16 cellular contexts compared by ENCODE assay signal in genomic region chr3:113890256-113890900, GRCh38. TPM values are rescaled to one million over a fixed set of nuclear protein-coding genes. Genes with fewer than 3 reads are reported as not detected.
DNase-seq lines count a peak whose midpoint lies in the region; ATAC-seq, FAIRE-seq and TF ChIP-seq lines count a peak whose summit lies in the region.
"Had no signal": no experiment of that assay in that cellular context is flagged by ENCODE, and none has a peak within 500 bp of the region (broad histone marks: within the 10 kb centered on the region; RNA-seq: fewer than 3 reads in every experiment).

No MANE protein-coding gene starts in this region.

- H3K4me1 Mint-ChIP-seq in Calu3 (ENCODE audit: low read depth, unreplicated experiment) = no peaks in the 10 kb centered on the region
- no peaks in the 10 kb centered on the region for H3K4me1 Mint-ChIP-seq in endothelial cell (ENCODE audit: unreplicated experiment)
- H3K4me1 Mint-ChIP-seq: stimulated activated naive B cell treated with anti-CD40 and anti-IgM and Interleukin-4, amounts not matched to agents 10 μg/mL and 1 μg/mL and 100 μg/mL, for 72 hours had no signal

- H3K79me2 ChIP-seq in K562 (ENCODE audit: control insufficient read depth, insufficient read depth, low read length) = no peaks in the 10 kb centered on the region

- H3K4me3 Mint-ChIP-seq in Calu3 (ENCODE audit: low read depth, unreplicated experiment) (no peak overlapping the region), endothelial cell (ENCODE audit: unreplicated experiment) (no peak overlapping the region)
- H3K4me3 Mint-ChIP-seq: stimulated activated naive B cell treated with anti-CD40 and anti-IgM and Interleukin-4, amounts not matched to agents 10 μg/mL and 1 μg/mL and 100 μg/mL, for 72 hours had no signal

- 0% methylated on average over 6 of the region's 8 CpGs for WGBS in K562 (ENCODE audit: insufficient coverage, low coverage, missing lambda C conversion rate)

- BruUV-seq in Calu3 (replicated peaks; lab: Mats Ljungman, UMichigan) = no TSS peak
- no TSS peak for BruUV-seq in K562 (replicated peaks; lab: Mats Ljungman, UMichigan)

- no peak for FAIRE-seq in K562 (lab: Jason Lieb, UNC)
- FAIRE-seq: GM18507 had no signal

- TF ChIP-seq POLR2A in K562 (conservative IDR thresholded peaks at IDR 0.05) = no peak

- H3K4me1 ChIP-seq in K562 (replicated peaks in 1 of 2; ENCODE audit: control insufficient read depth in 2 of 2, insufficient read depth in 2 of 2, low read length in 2 of 2) (no peaks in the 10 kb centered on the region), mucosa of descending colon (ENCODE audit: low read depth) (no peaks in the 10 kb centered on the region)
- H3K4me1 ChIP-seq: BLaER1 had no signal

- peaks cover 0 to 10% of the 10 kb centered on the region in 2 experiments; a peak in 4 of 5 replicates for H3K27me3 ChIP-seq in K562 (ENCODE audit: control insufficient read depth in 2 of 2, insufficient read depth in 2 of 2, low read length in 2 of 2)
- H3K27me3 ChIP-seq: BLaER1 had no signal

- H3K27me3 Mint-ChIP-seq in Calu3 (ENCODE audit: unreplicated experiment) (no peaks in the 10 kb centered on the region), endothelial cell (ENCODE audit: unreplicated experiment) (peaks cover 1% of the 10 kb centered on the region)
- H3K27me3 Mint-ChIP-seq: stimulated activated naive B cell treated with anti-CD40 and anti-IgM and Interleukin-4, amounts not matched to agents 10 μg/mL and 1 μg/mL and 100 μg/mL, for 72 hours had no signal

- H3K9me1 ChIP-seq in K562 (ENCODE audit: control insufficient read depth, insufficient read depth, low read length) = no peaks in the 10 kb centered on the region

- H2AFZ ChIP-seq in K562 (ENCODE audit: low read depth, low read length) = no peak overlapping the region

- no peak overlapping the region for H3K4me3 ChIP-seq in K562
- no peak overlapping the region for H3K4me3 ChIP-seq in mucosa of descending colon
- H3K4me3 ChIP-seq: BLaER1 had no signal

- ATAC-seq in K562 (peak; percentile 82), mucosa of descending colon (peak; percentile 98)
- ATAC-seq: stimulated activated naive B cell treated with anti-CD40 and anti-IgM and Interleukin-4, amounts not matched to agents 10 μg/mL and 1 μg/mL and 100 μg/mL, for 72 hours had no signal

- DNase-seq in Calu3 (peak; percentile 27), K562 (ENCODE audit: extremely low read depth in 1 of 4, low spot score in 3 of 4) (peak in 2 of 4 experiments; percentile 5 to 9), mucosa of descending colon (peak in 2 of 3 donors; percentile 56 to 59), NCI-H2227 (lab: John Stamatoyannopoulos, UW; ENCODE audit: unreplicated experiment) (no peak), SW 1271 (lab: John Stamatoyannopoulos, UW) (no peak), endothelial cell (ENCODE audit: low spot score) (no peak)
- no peak for DNase-seq in activated effector memory CD4-positive, alpha-beta T cell treated with anti-CD3 and anti-CD28 coated beads, Interleukin-2, amount 50 U/mL, for 16 hours
- DNase-seq: activated CD4-positive, CD25-positive, alpha-beta regulatory T cell treated with anti-CD3 and anti-CD28 coated beads, Interleukin-2, amount 50 U/mL, for 72 hours; dermis blood vessel endothelial cell; EL; HCEC 1CT; NCI-H1694 treated with DMSO at 0.1 percent for 48 hours; stimulated activated naive B cell treated with anti-CD40 and anti-IgM and Interleukin-4, amounts not matched to agents 10 μg/mL and 1 μg/mL and 100 μg/mL, for 72 hours had no signal

- H3K9me3 ChIP-seq in K562 (replicated peaks; ENCODE audit: control insufficient read depth, insufficient read depth, low read depth, low read length) (no peaks in the 10 kb centered on the region), mucosa of descending colon (no peaks in the 10 kb centered on the region)

- no peak overlapping the region for H3K27ac ChIP-seq in K562 (ENCODE audit: extremely low read depth, low read depth, low read length)
- H3K27ac ChIP-seq: BLaER1 had no signal

- TF ChIP-seq CTCF in Calu3 (IDR thresholded peaks at IDR 0.05; ENCODE audit: unreplicated experiment) (no peak), K562 (IDR thresholded peaks at IDR 0.05 in 2 of 3, conservative IDR thresholded peaks at IDR 0.05 in 1 of 3; ENCODE audit: insufficient read depth in 2 of 3, low read depth in 1 of 3, low read length in 3 of 3) (0 out of 6 replicates have a peak, but pooled peaks of 1 of the 3 experiments have one; percentile 15), mucosa of descending colon (IDR thresholded peaks at IDR 0.05) (no peak), endothelial cell (IDR thresholded peaks at IDR 0.05; ENCODE audit: unreplicated experiment) (no peak)

- CTCF ChIA-PET in Calu3 (lab: Charles Lee) (no interaction called here), K562 (lab: Yijun Ruan, JAX; ENCODE audit: low intra/inter-chr PET ratio) (no interaction called here)

- POLR2A ChIA-PET in K562 (lab: Yijun Ruan, JAX) = no interaction called here

- TF ChIP-seq RAD21 in Ishikawa (IDR thresholded peaks at IDR 0.05; ENCODE audit: low read depth) (peak; percentile 22; the same call in 1 of the 2 replicates), K562 (CRISPR knock-in tag; conservative IDR thresholded peaks at IDR 0.05 in 1 of 2, IDR thresholded peaks at IDR 0.05 in 1 of 2) (no peak)

- H3K36me3 Mint-ChIP-seq in Calu3 (ENCODE audit: insufficient read depth, unreplicated experiment) (no peaks in the 10 kb centered on the region), endothelial cell (ENCODE audit: low read depth, unreplicated experiment) (peaks cover 3% of the 10 kb centered on the region)
- H3K36me3 Mint-ChIP-seq: stimulated activated naive B cell treated with anti-CD40 and anti-IgM and Interleukin-4, amounts not matched to agents 10 μg/mL and 1 μg/mL and 100 μg/mL, for 72 hours had no signal

- H4K20me1 ChIP-seq in K562 (replicated peaks; ENCODE audit: control insufficient read depth, insufficient read depth, low read length) = no peaks in the 10 kb centered on the region
- H4K20me1 ChIP-seq: BLaER1 had no signal

- no peaks in the 10 kb centered on the region for H3K9me3 Mint-ChIP-seq in Calu3 (ENCODE audit: low read depth, unreplicated experiment)
- no peaks in the 10 kb centered on the region for H3K9me3 Mint-ChIP-seq in endothelial cell (ENCODE audit: unreplicated experiment)
- H3K9me3 Mint-ChIP-seq: stimulated activated naive B cell treated with anti-CD40 and anti-IgM and Interleukin-4, amounts not matched to agents 10 μg/mL and 1 μg/mL and 100 μg/mL, for 72 hours had no signal

- no peak overlapping the region for H3K4me2 ChIP-seq in K562 (ENCODE audit: insufficient read depth, low read length)
- H3K4me2 ChIP-seq: BLaER1 had no signal

- in situ Hi-C loops in K562 (cut with MboI) = no loop called here

- intact Hi-C loops in Calu3 (cut with micrococcal nuclease; ENCODE audit: unreplicated experiment) (no loop called here), K562 (cut with micrococcal nuclease) (loop anchor here (10.0 kb wide), 1 partner anchor 266 kb away; no protein-coding TSS in a partner anchor), mucosa of descending colon (cut with DNase I, micrococcal nuclease) (no loop called here)

- H3K27ac Mint-ChIP-seq in Calu3 (ENCODE audit: unreplicated experiment) (no peak overlapping the region), endothelial cell (ENCODE audit: unreplicated experiment) (no peak overlapping the region)
- H3K27ac Mint-ChIP-seq: stimulated activated naive B cell treated with anti-CD40 and anti-IgM and Interleukin-4, amounts not matched to agents 10 μg/mL and 1 μg/mL and 100 μg/mL, for 72 hours had no signal

- H3K36me3 ChIP-seq in K562 (ENCODE audit: control insufficient read depth, insufficient read depth, low read length) (no peaks in the 10 kb centered on the region), mucosa of descending colon (ENCODE audit: low read depth) (no peaks in the 10 kb centered on the region)
- H3K36me3 ChIP-seq: BLaER1 had no signal

- H3K9ac ChIP-seq in K562 (ENCODE audit: insufficient read depth in 1 of 2, low read depth in 2 of 2, low read length in 2 of 2) = no peak overlapping the region; a peak in 1 of 4 replicates
- H3K9ac ChIP-seq: BLaER1 had no signal

- TF ChIP-seq EP300 in Ishikawa (IDR thresholded peaks at IDR 0.05; ENCODE audit: borderline replicate concordance) = no peak
- no peak for TF ChIP-seq EP300 in K562 (IDR thresholded peaks at IDR 0.05; ENCODE audit: low read length)

RNA-seq across cellular contexts. Expression of gene GRAMD1C, which starts 51.8 kb away (rescaled TPM):
- total RNA-seq in Calu3 (2022) (5.0 and 6.3 TPM in 2 replicates), K562 (2014; rRNA removed) (not detected in 2 replicates), K562 (2014; rRNA removed; fragmentation: Illumina TruSeq; extraction: Trizol) (not detected in 2 replicates), K562 (2015; rRNA removed; fragmentation: Illumina TruSeq; extraction: Trizol) (not detected in 2 replicates), K562 (2021) (not detected in 2 replicates), mucosa of descending colon (10 to 100 TPM in 1 of 3 donors, 1 to 10 TPM in 2; 5.7 to 19.5 (median 8.6) TPM), endothelial cell (ENCODE audit: unreplicated experiment) (21.7 TPM)
- total RNA-seq in K562 (2011; cell fraction: chromatin; rRNA removed; ENCODE audit: low replicate concordance) = not detected in 2 replicates
- total RNA-seq in K562 (2011; cell fraction: nucleolus; rRNA removed) = not detected in 2 replicates
- total RNA-seq in K562 (2011; cell fraction: nucleoplasm; rRNA removed) = not detected in 2 replicates
- polyA plus RNA-seq in K562 (2011; rRNA removed) (not detected in 2 replicates), K562 (2014; fragmentation: Illumina TruSeq; extraction: Trizol) (not detected in 2 replicates), K562 (2014; fragmentation: Nextera tagmentation; extraction: Ambion mirVana) (not detected), K562 (2014; rRNA removed) (0.07 TPM in 1 of 2 replicates, not detected in the other)
- polyA plus RNA-seq in K562 (2011; cell fraction: cytosol; rRNA removed) = not detected in 2 replicates
- not detected in 2 replicates for polyA plus RNA-seq in K562 (2011; cell fraction: nucleus; rRNA removed)
- polyA plus RNA-seq in K562 (2012) = not detected in 2 replicates
- not detected in 2 replicates for polyA minus RNA-seq in K562 (2011; rRNA and poly(A)+ RNA removed)
- polyA minus RNA-seq in K562 (2011; cell fraction: cytosol; rRNA and poly(A)+ RNA removed) = not detected in 2 replicates
- not detected in 2 replicates for polyA minus RNA-seq in K562 (2011; cell fraction: nucleus; rRNA and poly(A)+ RNA removed)

RNA-seq across cellular contexts. Expression of gene ZDHHC23, which starts 57.4 kb away (rescaled TPM):
- total RNA-seq in Calu3 (2022) (17.8 and 22.0 TPM in 2 replicates), K562 (2014; rRNA removed) (0.27 and 1.0 TPM in 2 replicates), K562 (2014; rRNA removed; fragmentation: Illumina TruSeq; extraction: Trizol) (0.55 and 1.5 TPM in 2 replicates), K562 (2015; rRNA removed; fragmentation: Illumina TruSeq; extraction: Trizol) (0.40 and 0.41 TPM in 2 replicates), K562 (2021) (1.1 and 1.6 TPM in 2 replicates), mucosa of descending colon (10 to 100 TPM; 31.4 to 66.7 (median 36.1) TPM), endothelial cell (ENCODE audit: unreplicated experiment) (26.3 TPM)
- total RNA-seq in K562 (2011; cell fraction: chromatin; rRNA removed; ENCODE audit: low replicate concordance) = 5.2 and 5.8 TPM in 2 replicates
- total RNA-seq in K562 (2011; cell fraction: nucleolus; rRNA removed) = 1.8 and 2.2 TPM in 2 replicates
- 3.1 and 4.7 TPM in 2 replicates for total RNA-seq in K562 (2011; cell fraction: nucleoplasm; rRNA removed)
- polyA plus RNA-seq in K562 (2011; rRNA removed) (0.60 and 2.7 TPM in 2 replicates), K562 (2014; fragmentation: Illumina TruSeq; extraction: Trizol) (0.82 and 0.97 TPM in 2 replicates), K562 (2014; fragmentation: Nextera tagmentation; extraction: Ambion mirVana) (under 1 TPM; 0.22 to 0.25 TPM), K562 (2014; rRNA removed) (1.0 TPM in 2 replicates)
- 0.50 and 0.61 TPM in 2 replicates for polyA plus RNA-seq in K562 (2011; cell fraction: cytosol; rRNA removed)
- 2.2 and 5.6 TPM in 2 replicates for polyA plus RNA-seq in K562 (2011; cell fraction: nucleus; rRNA removed)
- 0.47 and 0.72 TPM in 2 replicates for polyA plus RNA-seq in K562 (2012)
- 1.2 and 2.7 TPM in 2 replicates for polyA minus RNA-seq in K562 (2011; rRNA and poly(A)+ RNA removed)
- 0.27 and 0.57 TPM in 2 replicates for polyA minus RNA-seq in K562 (2011; cell fraction: cytosol; rRNA and poly(A)+ RNA removed)
- 1.3 and 2.7 TPM in 2 replicates for polyA minus RNA-seq in K562 (2011; cell fraction: nucleus; rRNA and poly(A)+ RNA removed)

Comparison
In these comparisons a context has a peak if more than half of its experiments do, and no peak if none do; other contexts are left out.
1. DNase-seq: peak in Calu3 (single experiment) and mucosa of descending colon (2 of 3); none in activated effector memory CD4-positive, alpha-beta T cell treated with anti-CD3 and anti-CD28 coated beads, Interleukin-2, amount 50 U/mL, for 16 hours (single experiment), NCI-H2227 (single experiment), SW 1271 (0 of 2) and endothelial cell (single experiment).